Comparison of ENCODE assay signal across 21 cellular contexts in the genomic region with DNA sequence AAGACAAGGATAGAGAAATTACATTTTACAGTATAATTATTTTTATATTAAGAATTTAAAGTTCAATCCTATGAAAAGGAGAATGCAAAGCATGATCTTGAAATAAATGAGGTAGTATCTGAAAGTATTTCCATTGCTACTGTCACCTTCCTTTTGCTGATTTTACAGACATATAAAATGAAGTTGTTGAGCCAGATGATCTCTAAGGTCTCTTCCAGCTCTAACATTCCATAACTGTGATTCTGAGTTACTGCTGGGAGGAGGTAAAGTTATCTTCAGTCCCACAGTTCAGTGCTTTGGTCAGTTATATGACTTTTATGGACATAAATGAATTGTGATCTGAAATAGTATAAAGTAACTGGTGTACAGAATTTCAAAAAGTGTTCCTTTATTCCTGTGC. TPM values are rescaled to one million over a fixed set of nuclear protein-coding genes. Genes with fewer than 3 reads are reported as not detected.
DNase-seq lines count a peak whose midpoint lies in the region; ATAC-seq, FAIRE-seq and TF ChIP-seq lines count a peak whose summit lies in the region.
"Had no signal": no experiment of that assay in that cellular context is flagged by ENCODE, and none has a peak within 500 bp of the region (broad histone marks: within the 10 kb centered on the region; RNA-seq: fewer than 3 reads in every experiment).

No MANE protein-coding gene starts in this region.

- no peak overlapping the region for H3K4me2 ChIP-seq in keratinocyte (ENCODE audit: control insufficient read depth, extremely low read depth, insufficient read depth, low read depth, low read length)

- no peaks in the 10 kb centered on the region for H3K79me2 ChIP-seq in keratinocyte (ENCODE audit: control insufficient read depth, insufficient read depth, low read length)
- H3K79me2 ChIP-seq: parathyroid adenoma had no signal

- H3K36me3 ChIP-seq in adipocyte (ENCODE audit: control insufficient read depth, insufficient read depth, low read length, severe bottlenecking): no peaks in the 10 kb centered on the region
- H3K36me3 ChIP-seq in keratinocyte (ENCODE audit: control insufficient read depth in 2 of 2, extremely low read depth in 1 of 2, insufficient read depth in 2 of 2, low read length in 2 of 2): no peaks in the 10 kb centered on the region
- H3K36me3 ChIP-seq: brain microvascular endothelial cell, MG63, WERI-Rb-1 had no signal

- H3K4me1 Mint-ChIP-seq in HFFc6 (ENCODE audit: low read depth): peaks cover 23% of the 10 kb centered on the region
- H3K4me1 Mint-ChIP-seq in activated T-cell treated with anti-CD3 and anti-CD28 coated beads, Interleukin-2, amount 50 U/mL, for 72 hours (ENCODE audit: low read depth): peaks cover 8% of the 10 kb centered on the region

- no peaks in the 10 kb centered on the region for H3K27me3 Mint-ChIP-seq in HFFc6 (ENCODE audit: insufficient read depth)
- H3K27me3 Mint-ChIP-seq in activated T-cell treated with anti-CD3 and anti-CD28 coated beads, Interleukin-2, amount 50 U/mL, for 72 hours (ENCODE audit: low read depth): no peaks in the 10 kb centered on the region
- H3K27me3 Mint-ChIP-seq: activated naive CD8-positive, alpha-beta T cell treated with anti-CD3 and anti-CD28 coated beads for 36 hours had no signal

- H3K27ac ChIP-seq in keratinocyte (ENCODE audit: control insufficient read depth, insufficient read depth, low read length): no peak overlapping the region
- H3K27ac ChIP-seq: brain microvascular endothelial cell, parathyroid adenoma, WERI-Rb-1 had no signal

- TF ChIP-seq POLR2A in H54 (IDR thresholded peaks at IDR 0.05; ENCODE audit: low read depth, low read length): no peak

- H3K27me3 ChIP-seq in adipocyte (replicated peaks; ENCODE audit: control insufficient read depth, insufficient read depth, low read length) (no peaks in the 10 kb centered on the region), keratinocyte (ENCODE audit: control insufficient read depth, extremely low read depth, insufficient read depth, low read length) (no peaks in the 10 kb centered on the region)
- H3K27me3 ChIP-seq: brain microvascular endothelial cell, MG63 had no signal

- FAIRE-seq in keratinocyte (lab: Jason Lieb, UNC) (peak; percentile 23), H54 (lab: Jason Lieb, UNC) (no peak)
- FAIRE-seq: H1, urothelium cell line had no signal

- ATAC-seq in activated T-cell treated with anti-CD3 and anti-CD28 coated beads, Interleukin-2, amount 50 U/mL, for 72 hours (replicated peaks in 1 of 2): no peak

- H3K9me1 ChIP-seq in keratinocyte (ENCODE audit: control insufficient read depth, extremely low read depth, insufficient read depth, low read length): no peaks in the 10 kb centered on the region

- no peak overlapping the region for H3K4me3 Mint-ChIP-seq in HFFc6
- H3K4me3 Mint-ChIP-seq in activated T-cell treated with anti-CD3 and anti-CD28 coated beads, Interleukin-2, amount 50 U/mL, for 72 hours: no peak overlapping the region
- H3K4me3 Mint-ChIP-seq: activated naive CD8-positive, alpha-beta T cell treated with anti-CD3 and anti-CD28 coated beads for 36 hours had no signal

- H3K9me3 Mint-ChIP-seq in HFFc6: no peaks in the 10 kb centered on the region
- H3K9me3 Mint-ChIP-seq in activated T-cell treated with anti-CD3 and anti-CD28 coated beads, Interleukin-2, amount 50 U/mL, for 72 hours: no peaks in the 10 kb centered on the region
- H3K9me3 Mint-ChIP-seq: activated naive CD8-positive, alpha-beta T cell treated with anti-CD3 and anti-CD28 coated beads for 36 hours; activated T-helper 1 cell treated with anti-CD3 and anti-CD28 coated beads, Interleukin-12 subunit alpha, Interleukin-12 subunit beta, Interleukin-2, Interleukin-4 antibody, amounts not matched to agents 30 ng/mL and 10 ng/mL and 1 ng/mL, durations not matched to agents 14 hours and 24 hours and 36 hours had no signal

- H3K9me3 ChIP-seq in adipocyte (ENCODE audit: control insufficient read depth, low read length): no peaks in the 10 kb centered on the region
- no peaks in the 10 kb centered on the region for H3K9me3 ChIP-seq in keratinocyte (ENCODE audit: control insufficient read depth, low read depth, low read length)
- H3K9me3 ChIP-seq: MG63 had no signal

- dilution Hi-C loops in keratinocyte (cut with MboI; ENCODE audit: extremely low pct_ligation_motif_present, low sequenced_read_pairs): no loop called here

- no peak overlapping the region for H3K4me3 ChIP-seq in AG09309 (ENCODE audit: control insufficient read depth, low read depth, low read length)
- H3K4me3 ChIP-seq in adipocyte (ENCODE audit: low read length): no peak overlapping the region
- no peak overlapping the region for H3K4me3 ChIP-seq in keratinocyte (ENCODE audit: control insufficient read depth in 2 of 3, extremely low read depth in 1 of 3, insufficient read depth in 2 of 3, low read depth in 1 of 3, low read length in 3 of 3)
- H3K4me3 ChIP-seq: MG63 had no signal

- peaks cover 9% of the 10 kb centered on the region for H3K36me3 Mint-ChIP-seq in HFFc6 (ENCODE audit: low read depth)
- no peaks in the 10 kb centered on the region for H3K36me3 Mint-ChIP-seq in activated T-cell treated with anti-CD3 and anti-CD28 coated beads, Interleukin-2, amount 50 U/mL, for 72 hours (ENCODE audit: insufficient read depth in 2 of 2)
- H3K36me3 Mint-ChIP-seq: activated naive CD8-positive, alpha-beta T cell treated with anti-CD3 and anti-CD28 coated beads for 36 hours had no signal

- H3K4me1 ChIP-seq in adipocyte (ENCODE audit: control insufficient read depth, insufficient read depth, low read length): peaks cover 18% of the 10 kb centered on the region
- no peaks in the 10 kb centered on the region for H3K4me1 ChIP-seq in keratinocyte (ENCODE audit: control insufficient read depth, extremely low read depth, insufficient read depth, low read length)

- no peak overlapping the region for H3K27ac Mint-ChIP-seq in HFFc6
- H3K27ac Mint-ChIP-seq in activated T-cell treated with anti-CD3 and anti-CD28 coated beads, Interleukin-2, amount 50 U/mL, for 72 hours: no peak overlapping the region
- H3K27ac Mint-ChIP-seq: activated naive CD8-positive, alpha-beta T cell treated with anti-CD3 and anti-CD28 coated beads for 36 hours had no signal

- H2AFZ ChIP-seq in keratinocyte (ENCODE audit: control insufficient read depth, low read length): no peak overlapping the region
- H2AFZ ChIP-seq: parathyroid adenoma had no signal

- H4K20me1 ChIP-seq in keratinocyte (ENCODE audit: control insufficient read depth, extremely low read depth, insufficient read depth, low read length): no peaks in the 10 kb centered on the region

- TF ChIP-seq CTCF in AG09309 (IDR thresholded peaks at IDR 0.05; ENCODE audit: control insufficient read depth, insufficient read depth, low read depth, low read length, missing control alignments): no peak
- TF ChIP-seq CTCF in HFFc6 (IDR thresholded peaks at IDR 0.05): no peak
- TF ChIP-seq CTCF in keratinocyte (optimal IDR thresholded peaks at IDR 0.05 in 1 of 3, IDR thresholded peaks at IDR 0.05 in 1 of 3, conservative IDR thresholded peaks at IDR 0.05 in 1 of 3; ENCODE audit: extremely low read depth in 1 of 3, insufficient read depth in 2 of 3, low read length in 3 of 3): no peak

- H3K9ac ChIP-seq in adipocyte (ENCODE audit: low read length) (peak overlapping the region; percentile 35), keratinocyte (ENCODE audit: control insufficient read depth, extremely low read depth, insufficient read depth, low read length) (no peak overlapping the region)
- H3K9ac ChIP-seq: parathyroid adenoma had no signal

- peak; percentile 40 for DNase-seq in AG09309 (ENCODE audit: low read depth)
- DNase-seq in HFFc6: peak; percentile 13
- peak; percentile 54 for DNase-seq in adipocyte (ENCODE audit: low read depth)
- DNase-seq in keratinocyte (ENCODE audit: low read depth, low spot score): no peak
- DNase-seq in H54 (ENCODE audit: insufficient read length, low spot score): no peak
- no peak for DNase-seq in NCI-H2107 treated with DMSO at 0.1 percent for 48 hours (lab: John Stamatoyannopoulos, UW; ENCODE audit: unreplicated experiment)
- no peak for DNase-seq in NAMALWA (ENCODE audit: low spot score)
- DNase-seq in activated T-cell treated with anti-CD3 and anti-CD28 coated beads, Interleukin-2, amount 50 U/mL, for 72 hours: no peak
- DNase-seq: activated naive CD8-positive, alpha-beta T cell treated with anti-CD3 and anti-CD28 coated beads for 36 hours; brain microvascular endothelial cell; head of caudate nucleus; MG63; NCI-H187 treated with DMSO at 0.1 percent for 48 hours; NCI-H446 treated with DMSO at 0.1 percent for 48 hours; NK-92 treated with Interleukin-12 subunit alpha and Interleukin-12 subunit beta, amount 100 ng/mL, for 24 hours; stimulated activated CD4-positive, alpha-beta T cell treated with anti-CD3 and anti-CD28 coated beads, Interleukin-2, amount 100 ng/mL, for 24 hours; WERI-Rb-1 had no signal

RNA-seq across cellular contexts. Expression of gene SLC38A6, which starts 52.8 kb away (rescaled TPM):
- total RNA-seq in HFFc6 (2021; fragmentation: NEBNext Ultra II Directional; extraction: Animal tissue kit (Norgen Biotek cat#: 25700)): 10 to 100 TPM in 5 of 6 experiments, 1 to 10 TPM in 1; 9.7 to 13.8 (median 11.1) TPM
- polyA plus RNA-seq in keratinocyte: 7.5 to 15.7 TPM (median 12.1 TPM) in 3 replicates
- polyA plus RNA-seq in keratinocyte (2011; ENCODE audit: low read depth): 2.0 TPM
- 6.8 and 13.3 TPM in 2 replicates for polyA plus RNA-seq in keratinocyte (2011; cell fraction: cytosol; rRNA removed)
- polyA plus RNA-seq in keratinocyte (2011; cell fraction: nucleus; rRNA removed): 16.3 and 19.4 TPM in 2 replicates
- polyA plus RNA-seq in keratinocyte (2012; ENCODE audit: low replicate concordance): 4.2 and 6.6 TPM in 2 replicates
- polyA minus RNA-seq in keratinocyte: 5.3 to 20.7 TPM (median 9.8 TPM) in 3 replicates
- 6.7 TPM for polyA minus RNA-seq in keratinocyte (2011; cell fraction: cytosol; rRNA and poly(A)+ RNA removed)
- 9.4 and 28.7 TPM in 2 replicates for polyA minus RNA-seq in keratinocyte (2011; cell fraction: nucleus; rRNA and poly(A)+ RNA removed)
- 1 to 10 TPM; 5.9 to 8.0 TPM for total RNA-seq in activated T-cell treated with anti-CD3 and anti-CD28 coated beads, Interleukin-2, amount 50 U/mL, for 72 hours

RNA-seq across cellular contexts. Expression of gene TRMT5, which starts 53.0 kb away (rescaled TPM):
- total RNA-seq in HFFc6 (2021; fragmentation: NEBNext Ultra II Directional; extraction: Animal tissue kit (Norgen Biotek cat#: 25700)): 10 to 100 TPM; 12.5 to 17.4 (median 15.3) TPM
- 8.1 to 13.8 TPM (median 9.7 TPM) in 3 replicates for polyA plus RNA-seq in keratinocyte
- polyA plus RNA-seq in keratinocyte (2011; ENCODE audit: low read depth): 12.4 TPM
- polyA plus RNA-seq in keratinocyte (2011; cell fraction: cytosol; rRNA removed): 5.9 and 12.9 TPM in 2 replicates
- polyA plus RNA-seq in keratinocyte (2011; cell fraction: nucleus; rRNA removed): 8.6 and 13.2 TPM in 2 replicates
- 9.3 and 12.1 TPM in 2 replicates for polyA plus RNA-seq in keratinocyte (2012; ENCODE audit: low replicate concordance)
- 4.1 to 8.7 TPM (median 5.3 TPM) in 3 replicates for polyA minus RNA-seq in keratinocyte
- 4.4 TPM for polyA minus RNA-seq in keratinocyte (2011; cell fraction: cytosol; rRNA and poly(A)+ RNA removed)
- polyA minus RNA-seq in keratinocyte (2011; cell fraction: nucleus; rRNA and poly(A)+ RNA removed): 4.0 and 10.5 TPM in 2 replicates
- 10 to 100 TPM in 1 of 2 donors, 1 to 10 TPM in 1; 9.5 to 10.6 TPM for total RNA-seq in activated T-cell treated with anti-CD3 and anti-CD28 coated beads, Interleukin-2, amount 50 U/mL, for 72 hours

Comparison
In these comparisons a context has a peak if more than half of its experiments do, and no peak if none do; other contexts are left out.
1. DNase-seq: peak in AG09309 (single experiment), HFFc6 (single experiment) and adipocyte (single experiment); none in keratinocyte (single experiment), H54 (single experiment), NCI-H2107 treated with DMSO at 0.1 percent for 48 hours (single experiment), NAMALWA (single experiment) and activated T-cell treated with anti-CD3 and anti-CD28 coated beads, Interleukin-2, amount 50 U/mL, for 72 hours (0 of 2).